1 cellular context compared by ENCODE assay signal in the genomic region with DNA sequence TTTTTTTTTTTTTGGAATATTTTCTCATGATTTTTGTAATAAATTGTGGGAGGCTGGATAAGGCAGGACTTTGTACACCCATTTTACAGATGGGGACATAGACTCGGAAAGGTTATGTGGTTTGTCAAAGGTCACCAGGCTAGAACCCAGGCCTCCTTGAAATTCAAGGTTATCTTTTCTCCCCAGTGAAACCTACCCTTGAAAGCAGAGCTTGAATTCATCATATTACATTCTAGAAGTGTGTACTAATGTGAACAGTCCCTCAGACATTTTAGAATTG.
TF ChIP-seq lines count a peak whose summit lies in the region.

No MANE protein-coding gene starts in this region.

TF ChIP-seq in HepG2, 621 proteins besides CTCF, POLR2A, EP300 and RAD21 (continued from another document):
- TF ChIP-seq, protein P1, sequence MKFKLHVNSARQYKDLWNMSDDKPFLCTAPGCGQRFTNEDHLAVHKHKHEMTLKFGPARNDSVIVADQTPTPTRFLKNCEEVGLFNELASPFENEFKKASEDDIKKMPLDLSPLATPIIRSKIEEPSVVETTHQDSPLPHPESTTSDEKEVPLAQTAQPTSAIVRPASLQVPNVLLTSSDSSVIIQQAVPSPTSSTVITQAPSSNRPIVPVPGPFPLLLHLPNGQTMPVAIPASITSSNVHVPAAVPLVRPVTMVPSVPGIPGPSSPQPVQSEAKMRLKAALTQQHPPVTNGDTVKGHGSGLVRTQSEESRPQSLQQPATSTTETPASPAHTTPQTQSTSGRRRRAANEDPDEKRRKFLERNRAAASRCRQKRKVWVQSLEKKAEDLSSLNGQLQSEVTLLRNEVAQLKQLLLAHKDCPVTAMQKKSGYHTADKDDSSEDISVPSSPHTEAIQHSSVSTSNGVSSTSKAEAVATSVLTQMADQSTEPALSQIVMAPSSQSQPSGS (CRISPR knock-in tag; IDR thresholded peaks at IDR 0.05), result no peak
